Comparison of ENCODE assay signal across 8 cellular contexts in genomic region chr13:23268441-23268840, GRCh38.
DNase-seq lines count a peak whose midpoint lies in the region; ATAC-seq lines count a peak whose summit lies in the region.

No MANE protein-coding gene starts in this region.

- no peaks in the 10 kb centered on the region for H3K9me3 Mint-ChIP-seq in T-helper 2 cell treated with Interferon-gamma antibody and Interleukin-4, amounts not matched to agents 5 μg/mL and 100 μg/mL, for 36 hours
- no peaks in the 10 kb centered on the region for H3K9me3 Mint-ChIP-seq in stimulated activated effector memory CD8-positive, alpha-beta T cell treated with anti-CD3 and anti-CD28 coated beads, Interleukin-12 subunit alpha, Interleukin-12 subunit beta, amount 100 ng/mL, for 72 hours

- no peak overlapping the region for H3K27ac Mint-ChIP-seq in T-helper 2 cell treated with Interferon-gamma antibody and Interleukin-4, amounts not matched to agents 5 μg/mL and 100 μg/mL, for 36 hours
- no peak overlapping the region for H3K27ac Mint-ChIP-seq in stimulated activated effector memory CD8-positive, alpha-beta T cell treated with anti-CD3 and anti-CD28 coated beads, Interleukin-12 subunit alpha, Interleukin-12 subunit beta, amount 100 ng/mL, for 72 hours

- H3K4me3 Mint-ChIP-seq in T-helper 2 cell treated with Interferon-gamma antibody and Interleukin-4, amounts not matched to agents 5 μg/mL and 100 μg/mL, for 36 hours = no peak overlapping the region
- no peak overlapping the region for H3K4me3 Mint-ChIP-seq in stimulated activated effector memory CD8-positive, alpha-beta T cell treated with anti-CD3 and anti-CD28 coated beads, Interleukin-12 subunit alpha, Interleukin-12 subunit beta, amount 100 ng/mL, for 72 hours

- ATAC-seq in GM21825 (IDR thresholded peaks at IDR 0.05; ENCODE audit: unreplicated experiment) = peak; percentile 90
- peak; percentile 96 for ATAC-seq in stimulated activated effector memory CD8-positive, alpha-beta T cell treated with anti-CD3 and anti-CD28 coated beads, Interleukin-12 subunit alpha, Interleukin-12 subunit beta, amount 100 ng/mL, for 72 hours

- no peaks in the 10 kb centered on the region for H3K27me3 Mint-ChIP-seq in T-helper 2 cell treated with Interferon-gamma antibody and Interleukin-4, amounts not matched to agents 5 μg/mL and 100 μg/mL, for 36 hours (ENCODE audit: low read depth)

- no peaks in the 10 kb centered on the region for H3K4me1 Mint-ChIP-seq in T-helper 2 cell treated with Interferon-gamma antibody and Interleukin-4, amounts not matched to agents 5 μg/mL and 100 μg/mL, for 36 hours (ENCODE audit: low read depth)
- peaks cover 14% of the 10 kb centered on the region for H3K4me1 Mint-ChIP-seq in stimulated activated effector memory CD8-positive, alpha-beta T cell treated with anti-CD3 and anti-CD28 coated beads, Interleukin-12 subunit alpha, Interleukin-12 subunit beta, amount 100 ng/mL, for 72 hours

- no peaks in the 10 kb centered on the region for H3K36me3 Mint-ChIP-seq in T-helper 2 cell treated with Interferon-gamma antibody and Interleukin-4, amounts not matched to agents 5 μg/mL and 100 μg/mL, for 36 hours (ENCODE audit: low read depth)
- H3K36me3 Mint-ChIP-seq in stimulated activated effector memory CD8-positive, alpha-beta T cell treated with anti-CD3 and anti-CD28 coated beads, Interleukin-12 subunit alpha, Interleukin-12 subunit beta, amount 100 ng/mL, for 72 hours = no peaks in the 10 kb centered on the region

- DNase-seq in activated effector memory CD4-positive, alpha-beta T cell treated with anti-CD3 and anti-CD28 coated beads, Interleukin-2, amount 50 U/mL, for 16 hours = peak; percentile 67
- no peak for DNase-seq in activated effector memory CD4-positive, alpha-beta T cell treated with Interleukin-2 at 50 U/mL for 16 hours
- peak; percentile 15 for DNase-seq in T-helper 2 cell treated with Interferon-gamma antibody and Interleukin-4, amounts not matched to agents 5 μg/mL and 100 μg/mL, for 36 hours (ENCODE audit: low spot score)
- DNase-seq in stimulated activated effector memory CD8-positive, alpha-beta T cell treated with anti-CD3 and anti-CD28 coated beads, Interleukin-12 subunit alpha, Interleukin-12 subunit beta, amount 100 ng/mL, for 72 hours (ENCODE audit: low spot score in 2 of 2) = peak; percentile 3 to 54
- DNase-seq in COLO668 (lab: John Stamatoyannopoulos, UW; ENCODE audit: unreplicated experiment) (no peak), DMS79 treated with DMSO at 0.1 percent for 48 hours (lab: John Stamatoyannopoulos, UW) (no peak), ureter (ENCODE audit: low spot score) (no peak)

Comparison
In these comparisons a context has a peak if more than half of its experiments do, and no peak if none do; other contexts are left out.
1. DNase-seq: peak in activated effector memory CD4-positive, alpha-beta T cell treated with anti-CD3 and anti-CD28 coated beads, Interleukin-2, amount 50 U/mL, for 16 hours (single experiment), T-helper 2 cell treated with Interferon-gamma antibody and Interleukin-4, amounts not matched to agents 5 μg/mL and 100 μg/mL, for 36 hours (single experiment) and stimulated activated effector memory CD8-positive, alpha-beta T cell treated with anti-CD3 and anti-CD28 coated beads, Interleukin-12 subunit alpha, Interleukin-12 subunit beta, amount 100 ng/mL, for 72 hours (2 of 2); none in activated effector memory CD4-positive, alpha-beta T cell treated with Interleukin-2 at 50 U/mL for 16 hours (single experiment), COLO668 (single experiment), DMS79 treated with DMSO at 0.1 percent for 48 hours (single experiment) and ureter (single experiment).